ENCODE assay signal across 4 cellular contexts in the genomic region with DNA sequence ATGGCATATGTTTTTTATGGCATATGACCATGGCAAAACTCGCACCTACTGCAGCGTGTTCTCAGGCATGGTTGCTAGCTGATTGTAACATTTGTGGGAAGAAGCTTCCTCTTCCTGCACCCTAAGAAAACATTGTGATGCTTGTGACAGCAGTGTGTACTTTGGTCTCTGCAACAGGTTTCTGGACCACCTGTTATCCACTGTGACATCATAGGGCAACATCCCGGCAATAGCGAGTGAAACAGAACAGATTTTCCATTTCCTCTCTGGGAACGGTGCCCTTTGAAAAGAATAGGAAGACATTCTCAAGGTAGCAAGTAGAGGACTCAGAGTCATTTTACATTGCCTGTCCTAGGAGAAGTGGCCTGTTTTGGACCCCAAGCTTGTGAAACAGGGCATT.
A peak's percentile ranks its signal among the peaks of the same experiment; 100 is the strongest.
TF ChIP-seq lines count a peak whose summit lies in the region.

No MANE protein-coding gene starts in this region.

TF ChIP-seq in GM23338, 12 proteins besides CTCF, POLR2A, EP300 and RAD21 (continues in another document):
- TF ChIP-seq STAT1 (IDR thresholded peaks at IDR 0.05; ENCODE audit: unreplicated experiment) (no peak), ZNF114 (CRISPR knock-in tag; IDR thresholded peaks at IDR 0.05) (no peak), POLR2AphosphoS5 (IDR thresholded peaks at IDR 0.05; ENCODE audit: low read depth) (no peak)
- TF ChIP-seq, protein P1, sequence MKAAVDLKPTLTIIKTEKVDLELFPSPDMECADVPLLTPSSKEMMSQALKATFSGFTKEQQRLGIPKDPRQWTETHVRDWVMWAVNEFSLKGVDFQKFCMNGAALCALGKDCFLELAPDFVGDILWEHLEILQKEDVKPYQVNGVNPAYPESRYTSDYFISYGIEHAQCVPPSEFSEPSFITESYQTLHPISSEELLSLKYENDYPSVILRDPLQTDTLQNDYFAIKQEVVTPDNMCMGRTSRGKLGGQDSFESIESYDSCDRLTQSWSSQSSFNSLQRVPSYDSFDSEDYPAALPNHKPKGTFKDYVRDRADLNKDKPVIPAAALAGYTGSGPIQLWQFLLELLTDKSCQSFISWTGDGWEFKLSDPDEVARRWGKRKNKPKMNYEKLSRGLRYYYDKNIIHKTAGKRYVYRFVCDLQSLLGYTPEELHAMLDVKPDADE (IDR thresholded peaks at IDR 0.05): no peak

TF ChIP-seq in HEK293, 187 proteins besides CTCF, POLR2A, EP300 and RAD21:
- peak; percentile 82 for TF ChIP-seq SCRT1 (tag by site-specific recombination; IDR thresholded peaks at IDR 0.05; ENCODE audit: borderline replicate concordance)
- no peak for TF ChIP-seq ZNF600 (tag by site-specific recombination; IDR thresholded peaks at IDR 0.05)
- peak; percentile 95 for TF ChIP-seq SCRT2 (tag by site-specific recombination; IDR thresholded peaks at IDR 0.05)

TF ChIP-seq in H1, 55 proteins besides CTCF, POLR2A, EP300 and RAD21 (continues in another document):
- TF ChIP-seq RFX5 (IDR thresholded peaks at IDR 0.05; ENCODE audit: borderline replicate concordance, low read depth, low read length): no peak
- TF ChIP-seq TAF7 (optimal IDR thresholded peaks at IDR 0.05; ENCODE audit: borderline replicate concordance, low read depth, low read length): no peak
- TF ChIP-seq, protein P2, sequence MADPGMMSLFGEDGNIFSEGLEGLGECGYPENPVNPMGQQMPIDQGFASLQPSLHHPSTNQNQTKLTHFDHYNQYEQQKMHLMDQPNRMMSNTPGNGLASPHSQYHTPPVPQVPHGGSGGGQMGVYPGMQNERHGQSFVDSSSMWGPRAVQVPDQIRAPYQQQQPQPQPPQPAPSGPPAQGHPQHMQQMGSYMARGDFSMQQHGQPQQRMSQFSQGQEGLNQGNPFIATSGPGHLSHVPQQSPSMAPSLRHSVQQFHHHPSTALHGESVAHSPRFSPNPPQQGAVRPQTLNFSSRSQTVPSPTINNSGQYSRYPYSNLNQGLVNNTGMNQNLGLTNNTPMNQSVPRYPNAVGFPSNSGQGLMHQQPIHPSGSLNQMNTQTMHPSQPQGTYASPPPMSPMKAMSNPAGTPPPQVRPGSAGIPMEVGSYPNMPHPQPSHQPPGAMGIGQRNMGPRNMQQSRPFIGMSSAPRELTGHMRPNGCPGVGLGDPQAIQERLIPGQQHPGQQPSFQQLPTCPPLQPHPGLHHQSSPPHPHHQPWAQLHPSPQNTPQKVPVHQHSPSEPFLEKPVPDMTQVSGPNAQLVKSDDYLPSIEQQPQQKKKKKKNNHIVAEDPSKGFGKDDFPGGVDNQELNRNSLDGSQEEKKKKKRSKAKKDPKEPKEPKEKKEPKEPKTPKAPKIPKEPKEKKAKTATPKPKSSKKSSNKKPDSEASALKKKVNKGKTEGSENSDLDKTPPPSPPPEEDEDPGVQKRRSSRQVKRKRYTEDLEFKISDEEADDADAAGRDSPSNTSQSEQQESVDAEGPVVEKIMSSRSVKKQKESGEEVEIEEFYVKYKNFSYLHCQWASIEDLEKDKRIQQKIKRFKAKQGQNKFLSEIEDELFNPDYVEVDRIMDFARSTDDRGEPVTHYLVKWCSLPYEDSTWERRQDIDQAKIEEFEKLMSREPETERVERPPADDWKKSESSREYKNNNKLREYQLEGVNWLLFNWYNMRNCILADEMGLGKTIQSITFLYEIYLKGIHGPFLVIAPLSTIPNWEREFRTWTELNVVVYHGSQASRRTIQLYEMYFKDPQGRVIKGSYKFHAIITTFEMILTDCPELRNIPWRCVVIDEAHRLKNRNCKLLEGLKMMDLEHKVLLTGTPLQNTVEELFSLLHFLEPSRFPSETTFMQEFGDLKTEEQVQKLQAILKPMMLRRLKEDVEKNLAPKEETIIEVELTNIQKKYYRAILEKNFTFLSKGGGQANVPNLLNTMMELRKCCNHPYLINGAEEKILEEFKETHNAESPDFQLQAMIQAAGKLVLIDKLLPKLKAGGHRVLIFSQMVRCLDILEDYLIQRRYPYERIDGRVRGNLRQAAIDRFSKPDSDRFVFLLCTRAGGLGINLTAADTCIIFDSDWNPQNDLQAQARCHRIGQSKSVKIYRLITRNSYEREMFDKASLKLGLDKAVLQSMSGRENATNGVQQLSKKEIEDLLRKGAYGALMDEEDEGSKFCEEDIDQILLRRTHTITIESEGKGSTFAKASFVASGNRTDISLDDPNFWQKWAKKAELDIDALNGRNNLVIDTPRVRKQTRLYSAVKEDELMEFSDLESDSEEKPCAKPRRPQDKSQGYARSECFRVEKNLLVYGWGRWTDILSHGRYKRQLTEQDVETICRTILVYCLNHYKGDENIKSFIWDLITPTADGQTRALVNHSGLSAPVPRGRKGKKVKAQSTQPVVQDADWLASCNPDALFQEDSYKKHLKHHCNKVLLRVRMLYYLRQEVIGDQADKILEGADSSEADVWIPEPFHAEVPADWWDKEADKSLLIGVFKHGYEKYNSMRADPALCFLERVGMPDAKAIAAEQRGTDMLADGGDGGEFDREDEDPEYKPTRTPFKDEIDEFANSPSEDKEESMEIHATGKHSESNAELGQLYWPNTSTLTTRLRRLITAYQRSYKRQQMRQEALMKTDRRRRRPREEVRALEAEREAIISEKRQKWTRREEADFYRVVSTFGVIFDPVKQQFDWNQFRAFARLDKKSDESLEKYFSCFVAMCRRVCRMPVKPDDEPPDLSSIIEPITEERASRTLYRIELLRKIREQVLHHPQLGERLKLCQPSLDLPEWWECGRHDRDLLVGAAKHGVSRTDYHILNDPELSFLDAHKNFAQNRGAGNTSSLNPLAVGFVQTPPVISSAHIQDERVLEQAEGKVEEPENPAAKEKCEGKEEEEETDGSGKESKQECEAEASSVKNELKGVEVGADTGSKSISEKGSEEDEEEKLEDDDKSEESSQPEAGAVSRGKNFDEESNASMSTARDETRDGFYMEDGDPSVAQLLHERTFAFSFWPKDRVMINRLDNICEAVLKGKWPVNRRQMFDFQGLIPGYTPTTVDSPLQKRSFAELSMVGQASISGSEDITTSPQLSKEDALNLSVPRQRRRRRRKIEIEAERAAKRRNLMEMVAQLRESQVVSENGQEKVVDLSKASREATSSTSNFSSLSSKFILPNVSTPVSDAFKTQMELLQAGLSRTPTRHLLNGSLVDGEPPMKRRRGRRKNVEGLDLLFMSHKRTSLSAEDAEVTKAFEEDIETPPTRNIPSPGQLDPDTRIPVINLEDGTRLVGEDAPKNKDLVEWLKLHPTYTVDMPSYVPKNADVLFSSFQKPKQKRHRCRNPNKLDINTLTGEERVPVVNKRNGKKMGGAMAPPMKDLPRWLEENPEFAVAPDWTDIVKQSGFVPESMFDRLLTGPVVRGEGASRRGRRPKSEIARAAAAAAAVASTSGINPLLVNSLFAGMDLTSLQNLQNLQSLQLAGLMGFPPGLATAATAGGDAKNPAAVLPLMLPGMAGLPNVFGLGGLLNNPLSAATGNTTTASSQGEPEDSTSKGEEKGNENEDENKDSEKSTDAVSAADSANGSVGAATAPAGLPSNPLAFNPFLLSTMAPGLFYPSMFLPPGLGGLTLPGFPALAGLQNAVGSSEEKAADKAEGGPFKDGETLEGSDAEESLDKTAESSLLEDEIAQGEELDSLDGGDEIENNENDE (IDR thresholded peaks at IDR 0.05; ENCODE audit: insufficient replicate concordance, low read length): no peak
- no peak for TF ChIP-seq CBX5 (IDR thresholded peaks at IDR 0.05; ENCODE audit: low read depth, low read length)
- TF ChIP-seq, protein P3, sequence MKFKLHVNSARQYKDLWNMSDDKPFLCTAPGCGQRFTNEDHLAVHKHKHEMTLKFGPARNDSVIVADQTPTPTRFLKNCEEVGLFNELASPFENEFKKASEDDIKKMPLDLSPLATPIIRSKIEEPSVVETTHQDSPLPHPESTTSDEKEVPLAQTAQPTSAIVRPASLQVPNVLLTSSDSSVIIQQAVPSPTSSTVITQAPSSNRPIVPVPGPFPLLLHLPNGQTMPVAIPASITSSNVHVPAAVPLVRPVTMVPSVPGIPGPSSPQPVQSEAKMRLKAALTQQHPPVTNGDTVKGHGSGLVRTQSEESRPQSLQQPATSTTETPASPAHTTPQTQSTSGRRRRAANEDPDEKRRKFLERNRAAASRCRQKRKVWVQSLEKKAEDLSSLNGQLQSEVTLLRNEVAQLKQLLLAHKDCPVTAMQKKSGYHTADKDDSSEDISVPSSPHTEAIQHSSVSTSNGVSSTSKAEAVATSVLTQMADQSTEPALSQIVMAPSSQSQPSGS (IDR thresholded peaks at IDR 0.05; ENCODE audit: low read length): no peak
- TF ChIP-seq SP4 (IDR thresholded peaks at IDR 0.05; ENCODE audit: low read length): no peak
- TF ChIP-seq KDM4A (IDR thresholded peaks at IDR 0.05; ENCODE audit: low read depth, low read length, severe bottlenecking): no peak
- TF ChIP-seq CEBPB (IDR thresholded peaks at IDR 0.05; ENCODE audit: low read depth, low read length): no peak

TF ChIP-seq in HepG2, 621 proteins besides CTCF, POLR2A, EP300 and RAD21:
- no peak for TF ChIP-seq PITX1 (CRISPR knock-in tag; IDR thresholded peaks at IDR 0.05)
- TF ChIP-seq SIX4 (CRISPR knock-in tag; IDR thresholded peaks at IDR 0.05): no peak
- no peak for TF ChIP-seq ZNF260 (CRISPR knock-in tag; IDR thresholded peaks at IDR 0.05; ENCODE audit: borderline replicate concordance, low read depth)
- no peak for TF ChIP-seq KLF12 (CRISPR knock-in tag; IDR thresholded peaks at IDR 0.05; ENCODE audit: borderline replicate concordance)
- TF ChIP-seq, protein P4, sequence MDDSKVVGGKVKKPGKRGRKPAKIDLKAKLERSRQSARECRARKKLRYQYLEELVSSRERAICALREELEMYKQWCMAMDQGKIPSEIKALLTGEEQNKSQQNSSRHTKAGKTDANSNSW (CRISPR knock-in tag; IDR thresholded peaks at IDR 0.05; ENCODE audit: borderline replicate concordance): no peak
- TF ChIP-seq ZKSCAN5 (CRISPR knock-in tag; IDR thresholded peaks at IDR 0.05): no peak
- TF ChIP-seq ZNF552 (CRISPR knock-in tag; IDR thresholded peaks at IDR 0.05; ENCODE audit: borderline replicate concordance): no peak
- TF ChIP-seq, protein P5, sequence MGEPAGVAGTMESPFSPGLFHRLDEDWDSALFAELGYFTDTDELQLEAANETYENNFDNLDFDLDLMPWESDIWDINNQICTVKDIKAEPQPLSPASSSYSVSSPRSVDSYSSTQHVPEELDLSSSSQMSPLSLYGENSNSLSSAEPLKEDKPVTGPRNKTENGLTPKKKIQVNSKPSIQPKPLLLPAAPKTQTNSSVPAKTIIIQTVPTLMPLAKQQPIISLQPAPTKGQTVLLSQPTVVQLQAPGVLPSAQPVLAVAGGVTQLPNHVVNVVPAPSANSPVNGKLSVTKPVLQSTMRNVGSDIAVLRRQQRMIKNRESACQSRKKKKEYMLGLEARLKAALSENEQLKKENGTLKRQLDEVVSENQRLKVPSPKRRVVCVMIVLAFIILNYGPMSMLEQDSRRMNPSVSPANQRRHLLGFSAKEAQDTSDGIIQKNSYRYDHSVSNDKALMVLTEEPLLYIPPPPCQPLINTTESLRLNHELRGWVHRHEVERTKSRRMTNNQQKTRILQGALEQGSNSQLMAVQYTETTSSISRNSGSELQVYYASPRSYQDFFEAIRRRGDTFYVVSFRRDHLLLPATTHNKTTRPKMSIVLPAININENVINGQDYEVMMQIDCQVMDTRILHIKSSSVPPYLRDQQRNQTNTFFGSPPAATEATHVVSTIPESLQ (CRISPR knock-in tag; conservative IDR thresholded peaks at IDR 0.05): no peak
- TF ChIP-seq NONO (IDR thresholded peaks at IDR 0.05): no peak
- TF ChIP-seq NONO (CRISPR knock-in tag; conservative IDR thresholded peaks at IDR 0.05): no peak
- no peak for TF ChIP-seq HNRNPUL1 (IDR thresholded peaks at IDR 0.05; ENCODE audit: low read depth, low read length)
- TF ChIP-seq CHCHD3 (CRISPR knock-in tag; IDR thresholded peaks at IDR 0.05): no peak
- no peak for TF ChIP-seq ZNF432 (CRISPR knock-in tag; IDR thresholded peaks at IDR 0.05; ENCODE audit: borderline replicate concordance)
- TF ChIP-seq ZSCAN31 (CRISPR knock-in tag; IDR thresholded peaks at IDR 0.05; ENCODE audit: low read depth): no peak
- TF ChIP-seq BCL6 (CRISPR knock-in tag; IDR thresholded peaks at IDR 0.05): no peak
- no peak for TF ChIP-seq ZNF205 (CRISPR knock-in tag; IDR thresholded peaks at IDR 0.05)
- TF ChIP-seq, protein P6, sequence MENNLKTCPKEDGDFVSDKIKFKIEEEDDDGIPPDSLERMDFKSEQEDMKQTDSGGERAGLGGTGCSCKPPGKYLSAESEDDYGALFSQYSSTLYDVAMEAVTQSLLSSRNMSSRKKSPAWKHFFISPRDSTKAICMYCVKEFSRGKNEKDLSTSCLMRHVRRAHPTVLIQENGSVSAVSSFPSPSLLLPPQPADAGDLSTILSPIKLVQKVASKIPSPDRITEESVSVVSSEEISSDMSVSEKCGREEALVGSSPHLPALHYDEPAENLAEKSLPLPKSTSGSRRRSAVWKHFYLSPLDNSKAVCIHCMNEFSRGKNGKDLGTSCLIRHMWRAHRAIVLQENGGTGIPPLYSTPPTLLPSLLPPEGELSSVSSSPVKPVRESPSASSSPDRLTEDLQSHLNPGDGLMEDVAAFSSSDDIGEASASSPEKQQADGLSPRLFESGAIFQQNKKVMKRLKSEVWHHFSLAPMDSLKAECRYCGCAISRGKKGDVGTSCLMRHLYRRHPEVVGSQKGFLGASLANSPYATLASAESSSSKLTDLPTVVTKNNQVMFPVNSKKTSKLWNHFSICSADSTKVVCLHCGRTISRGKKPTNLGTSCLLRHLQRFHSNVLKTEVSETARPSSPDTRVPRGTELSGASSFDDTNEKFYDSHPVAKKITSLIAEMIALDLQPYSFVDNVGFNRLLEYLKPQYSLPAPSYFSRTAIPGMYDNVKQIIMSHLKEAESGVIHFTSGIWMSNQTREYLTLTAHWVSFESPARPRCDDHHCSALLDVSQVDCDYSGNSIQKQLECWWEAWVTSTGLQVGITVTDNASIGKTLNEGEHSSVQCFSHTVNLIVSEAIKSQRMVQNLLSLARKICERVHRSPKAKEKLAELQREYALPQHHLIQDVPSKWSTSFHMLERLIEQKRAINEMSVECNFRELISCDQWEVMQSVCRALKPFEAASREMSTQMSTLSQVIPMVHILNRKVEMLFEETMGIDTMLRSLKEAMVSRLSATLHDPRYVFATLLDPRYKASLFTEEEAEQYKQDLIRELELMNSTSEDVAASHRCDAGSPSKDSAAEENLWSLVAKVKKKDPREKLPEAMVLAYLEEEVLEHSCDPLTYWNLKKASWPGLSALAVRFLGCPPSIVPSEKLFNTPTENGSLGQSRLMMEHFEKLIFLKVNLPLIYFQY (CRISPR knock-in tag; IDR thresholded peaks at IDR 0.05; ENCODE audit: borderline replicate concordance): no peak
- TF ChIP-seq NR3C1 (CRISPR knock-in tag; IDR thresholded peaks at IDR 0.05): no peak
- TF ChIP-seq, protein P7, sequence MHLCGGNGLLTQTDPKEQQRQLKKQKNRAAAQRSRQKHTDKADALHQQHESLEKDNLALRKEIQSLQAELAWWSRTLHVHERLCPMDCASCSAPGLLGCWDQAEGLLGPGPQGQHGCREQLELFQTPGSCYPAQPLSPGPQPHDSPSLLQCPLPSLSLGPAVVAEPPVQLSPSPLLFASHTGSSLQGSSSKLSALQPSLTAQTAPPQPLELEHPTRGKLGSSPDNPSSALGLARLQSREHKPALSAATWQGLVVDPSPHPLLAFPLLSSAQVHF (CRISPR knock-in tag; IDR thresholded peaks at IDR 0.05): no peak
- TF ChIP-seq KMT2A (CRISPR knock-in tag; IDR thresholded peaks at IDR 0.05): no peak
- TF ChIP-seq HNF4A (CRISPR knock-in tag; IDR thresholded peaks at IDR 0.05): no peak
